In the genomic region with DNA sequence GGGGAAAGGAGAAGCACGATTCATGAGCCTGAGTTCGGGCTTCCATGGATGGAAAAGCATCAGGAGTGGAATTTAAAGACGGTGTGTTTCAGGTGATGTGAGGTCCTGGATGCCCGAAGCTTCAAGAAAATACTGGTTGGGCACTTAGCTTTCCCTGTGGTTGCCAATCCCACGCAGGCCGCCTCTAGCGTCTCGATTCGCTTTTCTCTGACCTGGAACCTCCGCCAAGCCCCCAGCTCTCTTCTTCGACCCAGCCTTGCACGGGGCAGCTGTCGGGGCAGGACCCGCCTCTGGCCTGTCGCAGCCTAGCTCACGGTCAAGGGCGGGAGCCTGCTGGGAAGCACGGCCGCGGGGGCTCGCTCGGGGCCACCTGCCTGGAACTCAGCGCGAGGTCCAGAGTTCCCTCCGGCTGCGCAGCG, we compare ENCODE assay signal across 1 cellular context.
TF ChIP-seq lines count a peak whose summit lies in the region.

No MANE protein-coding gene starts in this region.

TF ChIP-seq in GM12878, 131 proteins besides CTCF, POLR2A, EP300 and RAD21 (continued from another document):
- no peak for TF ChIP-seq RELB (IDR thresholded peaks at IDR 0.05; ENCODE audit: low read depth)
- TF ChIP-seq POLR2AphosphoS5 (IDR thresholded peaks at IDR 0.05; ENCODE audit: low read length), result no peak
- no peak for TF ChIP-seq CREB1 (IDR thresholded peaks at IDR 0.05; ENCODE audit: low read depth)
- TF ChIP-seq, protein P1, sequence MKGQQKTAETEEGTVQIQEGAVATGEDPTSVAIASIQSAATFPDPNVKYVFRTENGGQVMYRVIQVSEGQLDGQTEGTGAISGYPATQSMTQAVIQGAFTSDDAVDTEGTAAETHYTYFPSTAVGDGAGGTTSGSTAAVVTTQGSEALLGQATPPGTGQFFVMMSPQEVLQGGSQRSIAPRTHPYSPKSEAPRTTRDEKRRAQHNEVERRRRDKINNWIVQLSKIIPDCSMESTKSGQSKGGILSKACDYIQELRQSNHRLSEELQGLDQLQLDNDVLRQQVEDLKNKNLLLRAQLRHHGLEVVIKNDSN (IDR thresholded peaks at IDR 0.05; ENCODE audit: borderline replicate concordance, extremely low read length, insufficient read depth, low read depth, low read length), result peak; percentile 64
- no peak for TF ChIP-seq LARP7 (IDR thresholded peaks at IDR 0.05)
- no peak for TF ChIP-seq MTA3 (IDR thresholded peaks at IDR 0.05; ENCODE audit: borderline replicate concordance, low read length)
- TF ChIP-seq BHLHE40 (IDR thresholded peaks at IDR 0.05; ENCODE audit: borderline replicate concordance in 1 of 2, low read depth in 2 of 2, low read length in 1 of 2), result peak in 1 of 2 experiments; percentile 97; a peak in 1 of 4 replicates
